In the genomic region with DNA sequence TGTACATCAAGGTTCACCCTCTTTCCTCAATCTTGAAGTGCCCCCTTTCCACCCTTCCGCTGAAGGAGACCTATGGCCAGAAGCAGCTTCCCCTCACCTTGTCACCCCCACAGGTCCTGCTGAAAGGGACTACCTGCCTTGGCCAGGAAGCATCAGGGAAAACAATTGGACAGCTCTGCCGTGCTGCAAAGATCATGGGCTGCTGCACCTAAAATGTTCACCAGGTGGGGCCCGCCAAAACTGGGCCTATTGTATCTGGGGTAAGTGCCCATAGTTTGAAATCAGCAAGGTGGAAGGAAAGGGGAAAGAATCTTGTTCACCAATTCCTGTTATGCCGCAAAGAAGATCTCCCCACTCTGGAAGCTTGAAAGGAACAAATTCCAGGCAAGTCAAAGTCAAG, we compare ENCODE assay signal across 2 cellular contexts.
TF ChIP-seq lines count a peak whose summit lies in the region.

No MANE protein-coding gene starts in this region.

TF ChIP-seq in K562, 482 proteins besides CTCF, POLR2A, EP300 and RAD21:
- TF ChIP-seq MED1 (CRISPR knock-in tag; IDR thresholded peaks at IDR 0.05; ENCODE audit: borderline replicate concordance) = no peak
- TF ChIP-seq MTF1 (CRISPR knock-in tag; IDR thresholded peaks at IDR 0.05; ENCODE audit: borderline replicate concordance) = no peak
- TF ChIP-seq ZNF146 (CRISPR knock-in tag; IDR thresholded peaks at IDR 0.05; ENCODE audit: unreplicated experiment) = no peak
- no peak for TF ChIP-seq SAFB2 (IDR thresholded peaks at IDR 0.05; ENCODE audit: borderline replicate concordance, low read depth, low read length, severe bottlenecking)
- TF ChIP-seq ZNF655 (CRISPR knock-in tag; IDR thresholded peaks at IDR 0.05) = no peak
- no peak for TF ChIP-seq SUPT5H (IDR thresholded peaks at IDR 0.05)

TF ChIP-seq in H1, 55 proteins besides CTCF, POLR2A, EP300 and RAD21:
- TF ChIP-seq BACH1 (IDR thresholded peaks at IDR 0.05; ENCODE audit: low read length) (no peak), BRCA1 (IDR thresholded peaks at IDR 0.05; ENCODE audit: low read depth, low read length) (no peak)
TF ChIP-seq in H1: peak in this region for 0.
